ENCODE assay signal across 24 cellular contexts in genomic region chr13:34513526-34513925, GRCh38.
"Had no signal": no experiment of that assay in that cellular context is flagged by ENCODE, and none has a peak within 500 bp of the region (broad histone marks: within the 10 kb centered on the region; RNA-seq: fewer than 3 reads in every experiment).

No MANE protein-coding gene starts in this region.

- H3K27ac ChIP-seq: neutrophil, pancreas, right lobe of liver, testis, tibial artery had no signal

- H3K27ac Mint-ChIP-seq: effector memory CD8-positive, alpha-beta T cell; memory B cell; natural killer cell treated with Interleukin-12 subunit alpha and Interleukin-12 subunit beta and Interleukin-15 and Interleukin-18, amount 100 ng/mL, for 72 hours; stimulated activated memory B cell treated with anti-CD40 and anti-IgM and Interleukin-4, amounts not matched to agents 10 μg/mL and 1 μg/mL and 100 μg/mL, for 72 hours; type B pancreatic cell had no signal

- H3K9me3 ChIP-seq: pancreas, right lobe of liver, testis, tibial artery had no signal

- H3K4me3 Mint-ChIP-seq: effector memory CD8-positive, alpha-beta T cell; memory B cell; naive B cell; natural killer cell treated with Interleukin-12 subunit alpha and Interleukin-12 subunit beta and Interleukin-15 and Interleukin-18, amount 100 ng/mL, for 72 hours; neural crest cell; stimulated activated memory B cell treated with anti-CD40 and anti-IgM and Interleukin-4, amounts not matched to agents 10 μg/mL and 1 μg/mL and 100 μg/mL, for 72 hours; type B pancreatic cell had no signal

- H3K36me3 ChIP-seq: neutrophil, pancreas, right lobe of liver, tibial artery had no signal

- H3K4me3 ChIP-seq: lung, pancreas, right lobe of liver, testis, tibial artery had no signal

- H3K4me1 ChIP-seq: pancreas, right lobe of liver, testis, tibial artery had no signal

- H3K27me3 Mint-ChIP-seq: effector memory CD8-positive, alpha-beta T cell; memory B cell; naive B cell; natural killer cell treated with Interleukin-12 subunit alpha and Interleukin-12 subunit beta and Interleukin-15 and Interleukin-18, amount 100 ng/mL, for 72 hours; stimulated activated memory B cell treated with anti-CD40 and anti-IgM and Interleukin-4, amounts not matched to agents 10 μg/mL and 1 μg/mL and 100 μg/mL, for 72 hours; type B pancreatic cell had no signal

- H3K4me1 Mint-ChIP-seq: memory B cell; naive B cell; neural crest cell; stimulated activated memory B cell treated with anti-CD40 and anti-IgM and Interleukin-4, amounts not matched to agents 10 μg/mL and 1 μg/mL and 100 μg/mL, for 72 hours had no signal

- H3K36me3 Mint-ChIP-seq: memory B cell; naive B cell; stimulated activated memory B cell treated with anti-CD40 and anti-IgM and Interleukin-4, amounts not matched to agents 10 μg/mL and 1 μg/mL and 100 μg/mL, for 72 hours; type B pancreatic cell had no signal

- FAIRE-seq: endometrium, frontal cortex, kidney, pancreas had no signal

- H3K27me3 ChIP-seq: neutrophil, pancreas, right lobe of liver, testis, tibial artery had no signal

- ATAC-seq: effector memory CD8-positive, alpha-beta T cell; left lobe of liver; natural killer cell treated with Interleukin-12 subunit alpha and Interleukin-12 subunit beta and Interleukin-15 and Interleukin-18, amount 100 ng/mL, for 72 hours; pancreas; right lobe of liver; stimulated activated memory B cell treated with anti-CD40 and anti-IgM and Interleukin-4, amounts not matched to agents 10 μg/mL and 1 μg/mL and 100 μg/mL, for 72 hours; stimulated activated naive CD8-positive, alpha-beta T cell treated with anti-CD3 and anti-CD28 coated beads, Interleukin-15, Interleukin-2, amounts not matched to agents 100 U/mL and 50 U/mL, for 24 hours had no signal

- DNase-seq: cortex of kidney; effector memory CD8-positive, alpha-beta T cell; head of caudate nucleus; kidney; naive B cell; pancreas; retina; right lobe of liver; stimulated activated CD4-positive, alpha-beta T cell treated with anti-CD3 and anti-CD28 coated beads, Interleukin-2, amount 100 ng/mL, for 24 hours; stimulated activated CD4-positive, alpha-beta T cell treated with anti-CD3 and anti-CD28 coated beads, Interleukin-4, amount 100 ng/mL, for 4 hours; stimulated activated naive CD8-positive, alpha-beta T cell treated with anti-CD3 and anti-CD28 coated beads, Interleukin-15, Interleukin-2, amounts not matched to agents 100 U/mL and 50 U/mL, for 24 hours; substantia nigra; testis; tibial artery had no signal
